In the genomic region with DNA sequence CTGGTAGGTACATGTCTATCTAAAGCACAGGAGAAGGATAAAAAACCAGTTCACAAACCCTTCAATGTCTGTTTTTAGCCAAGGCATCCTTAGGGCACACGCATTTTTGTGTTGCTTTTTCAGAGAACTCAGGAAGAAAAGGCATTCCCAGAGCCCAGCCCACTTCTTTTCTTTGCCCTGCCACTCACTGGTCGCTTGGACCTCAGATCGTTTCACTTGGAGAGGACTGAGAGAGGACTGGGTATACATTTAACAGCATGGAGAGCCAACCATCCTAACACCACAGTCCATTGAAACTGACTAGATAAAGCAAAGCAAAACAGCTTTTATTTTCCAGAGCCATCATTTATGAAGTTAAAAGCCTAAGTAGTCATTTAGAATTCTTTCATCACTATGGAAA, we compare ENCODE assay signal across 14 cellular contexts.
DNase-seq lines count a peak whose midpoint lies in the region; ATAC-seq and TF ChIP-seq lines count a peak whose summit lies in the region.
"Had no signal": no experiment of that assay in that cellular context is flagged by ENCODE, and none has a peak within 500 bp of the region (broad histone marks: within the 10 kb centered on the region; RNA-seq: fewer than 3 reads in every experiment).

No MANE protein-coding gene starts in this region.

- H3K27ac Mint-ChIP-seq in WTC11 = no peak overlapping the region
- H3K27ac Mint-ChIP-seq in neural progenitor cell = no peak overlapping the region
- no peak overlapping the region for H3K27ac Mint-ChIP-seq in CD4-positive, alpha-beta memory T cell

- CTCF ChIA-PET in A673 (lab: Charles Lee) (no interaction called here), WTC11 (lab: Charles Lee) (no interaction called here)
- CTCF ChIA-PET in CD4-positive, alpha-beta memory T cell (lab: Charles Lee; ENCODE audit: partially characterized antibody) = no interaction called here

- no TSS peak for BruUV-seq in A673 (replicated peaks; lab: Mats Ljungman, UMichigan)

- H3K4me3 ChIP-seq in A673 (ENCODE audit: low read depth, low read length, poor library complexity, severe bottlenecking) (no peak overlapping the region), H7 (ENCODE audit: insufficient read depth, low read depth, low read length) (no peak overlapping the region), neural progenitor cell (no peak overlapping the region)
- H3K4me3 ChIP-seq in CD4-positive, alpha-beta memory T cell (ENCODE audit: low read length in 2 of 2) = no peak overlapping the region

- peak; percentile 60 for ATAC-seq in WTC11

- no peak overlapping the region for H3K9ac ChIP-seq in neural progenitor cell
- H3K9ac ChIP-seq: KMS-11 had no signal

- intact Hi-C loops in A673 (cut with micrococcal nuclease; ENCODE audit: unreplicated experiment) = loop anchor here (5.0 kb wide), 3 partner anchors 169 to 321 kb away; no protein-coding TSS in a partner anchor
- intact Hi-C loops in CD4-positive, alpha-beta memory T cell (cut with micrococcal nuclease) = no loop called here

- H3K9me3 Mint-ChIP-seq in WTC11 (peaks cover 16% of the 10 kb centered on the region), neural progenitor cell (peaks cover 10% of the 10 kb centered on the region)
- peaks cover 0 to 7% (median 0%) of the 10 kb centered on the region in 8 donors for H3K9me3 Mint-ChIP-seq in CD4-positive, alpha-beta memory T cell

- no peaks in the 10 kb centered on the region for H4K20me1 ChIP-seq in neural progenitor cell (ENCODE audit: low read depth)

- H3K9me3 ChIP-seq in A673 (ENCODE audit: low read depth, low read length, poor library complexity, severe bottlenecking) (no peaks in the 10 kb centered on the region), neural progenitor cell (ENCODE audit: low read depth) (no peaks in the 10 kb centered on the region)
- H3K9me3 ChIP-seq in CD4-positive, alpha-beta memory T cell (ENCODE audit: control insufficient read depth in 1 of 2, low read length in 2 of 2) = no peaks in the 10 kb centered on the region
- H3K9me3 ChIP-seq: BE2C, Caco-2 had no signal

- TF ChIP-seq CTCF in A673 (conservative IDR thresholded peaks at IDR 0.05; ENCODE audit: low read depth, low read length) (no peak), WTC11 (IDR thresholded peaks at IDR 0.05) (no peak), neural progenitor cell (IDR thresholded peaks at IDR 0.05) (no peak)

- H3K27me3 Mint-ChIP-seq in WTC11 (ENCODE audit: low read depth) = no peaks in the 10 kb centered on the region
- no peaks in the 10 kb centered on the region for H3K27me3 Mint-ChIP-seq in neural progenitor cell (ENCODE audit: insufficient read depth, low read depth)
- no peaks in the 10 kb centered on the region for H3K27me3 Mint-ChIP-seq in CD4-positive, alpha-beta memory T cell
- H3K27me3 Mint-ChIP-seq: CD4-positive, CD25-positive, alpha-beta regulatory T cell had no signal

- no peak for DNase-seq in A673 (ENCODE audit: low spot score)
- DNase-seq in H7 = peak; percentile 45
- DNase-seq in WTC11 (ENCODE audit: low spot score) = no peak
- peak; percentile 33 for DNase-seq in neural progenitor cell (ENCODE audit: low spot score)
- DNase-seq in 8988T = no peak
- no peak for DNase-seq in ecto neural progenitor cell (ENCODE audit: low spot score)
- DNase-seq in CD4-positive, alpha-beta memory T cell = no peak
- DNase-seq: ACHN; BE2C; C1 segment of cervical spinal cord; CD4-positive, CD25-positive, alpha-beta regulatory T cell; GF-D8 had no signal

- H3K36me3 Mint-ChIP-seq in WTC11 = no peaks in the 10 kb centered on the region
- peaks cover 1% of the 10 kb centered on the region for H3K36me3 Mint-ChIP-seq in neural progenitor cell
- peaks cover 0 to 7% of the 10 kb centered on the region in 2 donors for H3K36me3 Mint-ChIP-seq in CD4-positive, alpha-beta memory T cell
- H3K36me3 Mint-ChIP-seq: CD4-positive, CD25-positive, alpha-beta regulatory T cell had no signal

- H3K36me3 ChIP-seq in A673 (ENCODE audit: insufficient read depth, low read length, poor library complexity, severe bottlenecking) = no peaks in the 10 kb centered on the region
- no peaks in the 10 kb centered on the region for H3K36me3 ChIP-seq in H7 (replicated peaks; ENCODE audit: control insufficient read depth, insufficient read depth, low read length)
- peaks cover 4% of the 10 kb centered on the region for H3K36me3 ChIP-seq in neural progenitor cell
- no peaks in the 10 kb centered on the region for H3K36me3 ChIP-seq in CD4-positive, alpha-beta memory T cell (ENCODE audit: insufficient read depth, low read length)
- H3K36me3 ChIP-seq: BE2C had no signal

- H3K27me3 ChIP-seq in A673 (replicated peaks; ENCODE audit: insufficient read depth, low read depth, low read length, poor library complexity) (no peaks in the 10 kb centered on the region), H7 (ENCODE audit: control insufficient read depth, insufficient read depth, low read length) (no peaks in the 10 kb centered on the region), neural progenitor cell (no peaks in the 10 kb centered on the region)
- H3K27me3 ChIP-seq in CD4-positive, alpha-beta memory T cell (ENCODE audit: insufficient read depth, low read length) = no peaks in the 10 kb centered on the region
- H3K27me3 ChIP-seq: BE2C had no signal

- H3K79me2 ChIP-seq in neural progenitor cell (ENCODE audit: low read depth) = no peaks in the 10 kb centered on the region

- H3K4me1 ChIP-seq in A673 (ENCODE audit: insufficient read depth, low read length, poor library complexity, severe bottlenecking) (peaks cover 65% of the 10 kb centered on the region), neural progenitor cell (peaks cover 13% of the 10 kb centered on the region)
- peaks cover 16% of the 10 kb centered on the region for H3K4me1 ChIP-seq in CD4-positive, alpha-beta memory T cell (ENCODE audit: insufficient read depth, low read length)
- H3K4me1 ChIP-seq: BE2C, Caco-2 had no signal

- H2AFZ ChIP-seq in neural progenitor cell (replicated peaks) = no peak overlapping the region

- H3K4me3 Mint-ChIP-seq in WTC11 (no peak overlapping the region), neural progenitor cell (no peak overlapping the region)
- no peak overlapping the region for H3K4me3 Mint-ChIP-seq in CD4-positive, alpha-beta memory T cell
- H3K4me3 Mint-ChIP-seq: CD4-positive, CD25-positive, alpha-beta regulatory T cell had no signal

- H3K27ac ChIP-seq in A673 (ENCODE audit: low read depth, low read length, poor library complexity, severe bottlenecking) (peak overlapping the region; percentile 96), neural progenitor cell (no peak overlapping the region)
- no peak overlapping the region for H3K27ac ChIP-seq in CD4-positive, alpha-beta memory T cell (ENCODE audit: low read depth, low read length)
- H3K27ac ChIP-seq: KMS-11 had no signal

- POLR2A ChIA-PET in A673 (lab: Charles Lee; ENCODE audit: low non-redundant PET) = no interaction called here
- POLR2A ChIA-PET in WTC11 (lab: Charles Lee) = no interaction called here
- POLR2A ChIA-PET in CD4-positive, alpha-beta memory T cell (lab: Charles Lee; ENCODE audit: partially characterized antibody) = no interaction called here

- H3K4me1 Mint-ChIP-seq in WTC11 = peaks cover 10% of the 10 kb centered on the region
- H3K4me1 Mint-ChIP-seq in neural progenitor cell = peaks cover 23% of the 10 kb centered on the region
- peaks cover 36 to 49% (median 45%) of the 10 kb centered on the region in 4 donors for H3K4me1 Mint-ChIP-seq in CD4-positive, alpha-beta memory T cell

- H3F3A ChIP-seq in neural progenitor cell (ENCODE audit: low read depth) = no peaks in the 10 kb centered on the region

- H3K4me2 ChIP-seq in neural progenitor cell = no peak overlapping the region
- H3K4me2 ChIP-seq: KMS-11 had no signal

TF ChIP-seq in WTC11, 78 proteins besides CTCF, POLR2A, EP300 and RAD21 (continues in another document):
- TF ChIP-seq GTF2I (CRISPR knock-in tag; conservative IDR thresholded peaks at IDR 0.05) = no peak
- no peak for TF ChIP-seq OVOL2 (CRISPR knock-in tag; IDR thresholded peaks at IDR 0.05; ENCODE audit: borderline replicate concordance)
- TF ChIP-seq, protein P1, sequence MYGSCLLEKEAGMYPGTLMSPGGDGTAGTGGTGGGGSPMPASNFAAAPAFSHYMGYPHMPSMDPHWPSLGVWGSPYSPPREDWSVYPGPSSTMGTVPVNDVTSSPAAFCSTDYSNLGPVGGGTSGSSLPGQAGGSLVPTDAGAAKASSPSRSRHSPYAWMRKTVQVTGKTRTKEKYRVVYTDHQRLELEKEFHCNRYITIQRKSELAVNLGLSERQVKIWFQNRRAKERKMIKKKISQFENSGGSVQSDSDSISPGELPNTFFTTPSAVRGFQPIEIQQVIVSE (CRISPR knock-in tag; IDR thresholded peaks at IDR 0.05; ENCODE audit: borderline replicate concordance) = no peak
- no peak for TF ChIP-seq CBFB (CRISPR knock-in tag; IDR thresholded peaks at IDR 0.05; ENCODE audit: low read depth)
- TF ChIP-seq CREB1 (CRISPR knock-in tag; IDR thresholded peaks at IDR 0.05) = no peak
- no peak for TF ChIP-seq ELF4 (CRISPR knock-in tag; IDR thresholded peaks at IDR 0.05; ENCODE audit: low read depth)
- no peak for TF ChIP-seq USF2 (CRISPR knock-in tag; IDR thresholded peaks at IDR 0.05)
- no peak for TF ChIP-seq PREB (CRISPR knock-in tag; IDR thresholded peaks at IDR 0.05; ENCODE audit: borderline replicate concordance)
- TF ChIP-seq HMGA2 (CRISPR knock-in tag; IDR thresholded peaks at IDR 0.05) = no peak
- TF ChIP-seq ZMAT4 (CRISPR knock-in tag; IDR thresholded peaks at IDR 0.05) = no peak
- no peak for TF ChIP-seq TEAD1 (CRISPR knock-in tag; IDR thresholded peaks at IDR 0.05)
- no peak for TF ChIP-seq ZNF219 (CRISPR knock-in tag; IDR thresholded peaks at IDR 0.05; ENCODE audit: borderline replicate concordance)

Comparison
In these comparisons a context has a peak if more than half of its experiments do, and no peak if none do; other contexts are left out.
1. DNase-seq: peak in H7 (single experiment) and neural progenitor cell (single experiment); none in A673 (single experiment), WTC11 (single experiment), 8988T (single experiment), ecto neural progenitor cell (single experiment) and CD4-positive, alpha-beta memory T cell (0 of 5).